ENCODE assay signal across 27 cellular contexts in genomic region chr1:210907406-210907805, GRCh38.
"Had no signal": no experiment of that assay in that cellular context is flagged by ENCODE, and none has a peak within 500 bp of the region (broad histone marks: within the 10 kb centered on the region; RNA-seq: fewer than 3 reads in every experiment).

No MANE protein-coding gene starts in this region.

- H3K4me2 ChIP-seq: KMS-11 had no signal

- H3K27ac ChIP-seq: KMS-11, SJSA1, VCaP had no signal

- H3K9ac ChIP-seq: KMS-11 had no signal

- H3K9me3 ChIP-seq: SJSA1 had no signal

- DNase-seq: activated B cell treated with CpG ODN at 0.5 μM for 24 hours; activated CD4-positive, alpha-beta memory T cell treated with anti-CD3 and anti-CD28 coated beads for 36 hours; activated CD4-positive, alpha-beta T cell treated with anti-CD3 and anti-CD28 coated beads for 4 hours; activated CD4-positive, alpha-beta T cell treated with anti-CD3 and anti-CD28 coated beads, Interleukin-2, amount 50 U/mL, for 1 hour; activated CD4-positive, CD25-positive, alpha-beta regulatory T cell treated with anti-CD3 and anti-CD28 coated beads, Interleukin-2, amount 50 U/mL, for 72 hours; activated CD8-positive, alpha-beta memory T cell treated with anti-CD3 and anti-CD28 coated beads, Interleukin-2, amount 50 U/mL, for 4 hours; activated gamma-delta T cell treated with Interleukin-2 at 50 U/mL for 16 hours; activated naive CD4-positive, alpha-beta T cell treated with anti-CD3 and anti-CD28 coated beads for 36 hours; activated T-cell treated with anti-CD3 and anti-CD28 coated beads for 4 hours; activated T-cell treated with anti-CD3 and anti-CD28 coated beads, Interleukin-2, amount 50 U/mL, for 4 hours; anterior cingulate cortex; central memory CD4-positive, alpha-beta T cell; NCI-H1092 treated with DMSO at 0.1 percent for 48 hours; NCI-H187 treated with DMSO at 0.1 percent for 48 hours; NCI-H526; NCI-H774; SHP77 treated with DMSO at 0.1 percent for 48 hours; SW 1271; T-helper 1 cell; T-helper 2 cell; T-helper 9 cell had no signal

- H3K4me1 ChIP-seq: SJSA1 had no signal

- H3K36me3 ChIP-seq: SJSA1 had no signal

- H3K4me3 ChIP-seq: SJSA1 had no signal

- ATAC-seq: activated naive CD4-positive, alpha-beta T cell treated with anti-CD3 and anti-CD28 coated beads, Interleukin-2, amount 50 U/mL, for 72 hours; activated T-cell treated with anti-CD3 and anti-CD28 coated beads, Interleukin-2, amount 50 U/mL, for 4 hours; Panc1; SK-N-SH treated with all-trans-retinoic acid at 6 μM for 48 hours had no signal
